8 cellular contexts compared by ENCODE assay signal in genomic region chr1:155085504-155086181, GRCh38. TPM values are rescaled to one million over a fixed set of nuclear protein-coding genes. Genes with fewer than 3 reads are reported as not detected.
DNase-seq lines count a peak whose midpoint lies in the region; ATAC-seq and TF ChIP-seq lines count a peak whose summit lies in the region.

No MANE protein-coding gene starts in this region.

- no peak for TF ChIP-seq CTCF in LNCaP clone FGC (IDR thresholded peaks at IDR 0.05; ENCODE audit: control insufficient read depth, extremely low read depth, insufficient read depth)

- H3K9me3 Mint-ChIP-seq in CD8-positive, alpha-beta memory T cell = peaks cover 0 to 2% (median 0%) of the 10 kb centered on the region in 5 donors
- no peaks in the 10 kb centered on the region for H3K9me3 Mint-ChIP-seq in memory B cell

- H3K27me3 ChIP-seq in CD8-positive, alpha-beta memory T cell (ENCODE audit: insufficient read depth, low read length, poor library complexity, severe bottlenecking) = peaks cover 37% of the 10 kb centered on the region

- CTCF ChIA-PET in CD8-positive, alpha-beta memory T cell (lab: Charles Lee) = interaction anchor here (0.6 to 4.8 kb wide), 37 partner anchors 9 to 526 kb away, joined by 3 to 107 read pairs (median 4); partner anchors contain the start of genes ADAM15, DPM3, EFNA4 and FLAD1

- H3K27me3 Mint-ChIP-seq in CD8-positive, alpha-beta memory T cell = peaks cover 34 to 36% of the 10 kb centered on the region in 2 donors
- H3K27me3 Mint-ChIP-seq in memory B cell = peaks cover 13% of the 10 kb centered on the region

- peak overlapping the region; percentile 80 to 97 (median 94) for H3K27ac Mint-ChIP-seq in CD8-positive, alpha-beta memory T cell
- peak overlapping the region; percentile 80 for H3K27ac Mint-ChIP-seq in memory B cell

- H3K4me3 ChIP-seq in CD8-positive, alpha-beta memory T cell (ENCODE audit: low read length) = peak overlapping the region; percentile 99
- H3K4me3 ChIP-seq in LNCaP clone FGC (ENCODE audit: low read depth, low read length) = peak overlapping the region; percentile 57

- peaks cover 32 to 45% (median 34%) of the 10 kb centered on the region in 3 donors for H3K4me1 Mint-ChIP-seq in CD8-positive, alpha-beta memory T cell
- H3K4me1 Mint-ChIP-seq in memory B cell = peaks cover 28% of the 10 kb centered on the region

- H3K36me3 ChIP-seq in CD8-positive, alpha-beta memory T cell (ENCODE audit: insufficient read depth, low read length) = no peaks in the 10 kb centered on the region

- H3K36me3 Mint-ChIP-seq in CD8-positive, alpha-beta memory T cell = peaks cover 0 to 5% (median 2%) of the 10 kb centered on the region in 3 donors
- no peaks in the 10 kb centered on the region for H3K36me3 Mint-ChIP-seq in memory B cell

- peak overlapping the region; percentile 71 for H3K27ac ChIP-seq in CD8-positive, alpha-beta memory T cell (ENCODE audit: low read depth, low read length)
- H3K27ac ChIP-seq in cingulate gyrus (ENCODE audit: low read depth, low read length) = peak overlapping the region; percentile 90

- POLR2A ChIA-PET in CD8-positive, alpha-beta memory T cell (lab: Charles Lee) = interaction anchor here (0.6 to 2.2 kb wide), 11 partner anchors 15 to 1275 kb away, joined by 3 to 15 read pairs (median 4); partner anchors contain the start of genes EFNA4, FLAD1 and KRTCAP2

- DNase-seq in CD8-positive, alpha-beta memory T cell = peak; percentile 59 to 86 (median 73)
- DNase-seq in LNCaP clone FGC (ENCODE audit: low read depth) = no peak
- DNase-seq in activated CD4-positive, alpha-beta T cell treated with anti-CD3 and anti-CD28 coated beads for 4 hours = peak; percentile 87 to 89
- peak in 1 of 2 donors; percentile 49 for DNase-seq in memory B cell (ENCODE audit: low spot score in 2 of 2)
- peak; percentile 59 to 80 for DNase-seq in stimulated activated CD8-positive, alpha-beta memory T cell treated with anti-CD3 and anti-CD28 coated beads, Interleukin-15, amount 100 ng/mL, for 4 hours (ENCODE audit: low read depth in 2 of 2)
- no peak for DNase-seq in NCI-H510A treated with DMSO at 0.1 percent for 48 hours (lab: John Stamatoyannopoulos, UW)

- H3K4me3 Mint-ChIP-seq in CD8-positive, alpha-beta memory T cell = peak overlapping the region; percentile 86 to 98 (median 92)
- H3K4me3 Mint-ChIP-seq in memory B cell = peak overlapping the region; percentile 90

- peaks cover 50% of the 10 kb centered on the region for H3K4me1 ChIP-seq in CD8-positive, alpha-beta memory T cell (ENCODE audit: insufficient read depth, low read length)

- ATAC-seq in memory B cell (ENCODE audit: low read depth) = peak; percentile 16
- no peak for ATAC-seq in HG03565 (IDR thresholded peaks at IDR 0.05; ENCODE audit: unreplicated experiment)

- H3K9me3 ChIP-seq in CD8-positive, alpha-beta memory T cell (ENCODE audit: low read length) = no peaks in the 10 kb centered on the region

RNA-seq across cellular contexts. Expression of gene EFNA3, which starts 7.0 kb away (rescaled TPM):
- total RNA-seq in CD8-positive, alpha-beta memory T cell = 1 to 10 TPM in 1 of 2 experiments, under 1 TPM in 1; 0.94 to 1.4 TPM
- polyA plus RNA-seq in CD8-positive, alpha-beta memory T cell = 1.0 TPM

RNA-seq across cellular contexts. Expression of gene EFNA4, which starts 22.1 kb away (rescaled TPM):
- 1 to 10 TPM; 3.4 to 3.7 TPM for total RNA-seq in CD8-positive, alpha-beta memory T cell
- 3.0 TPM for polyA plus RNA-seq in CD8-positive, alpha-beta memory T cell

RNA-seq across cellular contexts. Expression of gene ADAM15, which starts 34.5 kb away (rescaled TPM):
- total RNA-seq in CD8-positive, alpha-beta memory T cell = 10 to 100 TPM; 34.5 to 36.9 TPM
- 15.3 TPM for polyA plus RNA-seq in CD8-positive, alpha-beta memory T cell

RNA-seq across cellular contexts. Expression of gene EFNA1, which starts 42.0 kb away (rescaled TPM):
- total RNA-seq in CD8-positive, alpha-beta memory T cell = under 1 TPM; 0.16 to 0.31 TPM
- 1.3 TPM for polyA plus RNA-seq in CD8-positive, alpha-beta memory T cell

RNA-seq across cellular contexts. Expression of gene SLC50A1, which starts 50.0 kb away (rescaled TPM):
- 10 to 100 TPM; 43.4 to 47.2 TPM for total RNA-seq in CD8-positive, alpha-beta memory T cell
- polyA plus RNA-seq in CD8-positive, alpha-beta memory T cell = 49.5 TPM

Comparison
In these comparisons a context has a peak if more than half of its experiments do, and no peak if none do; other contexts are left out.
1. DNase-seq: peak in CD8-positive, alpha-beta memory T cell (5 of 5), activated CD4-positive, alpha-beta T cell treated with anti-CD3 and anti-CD28 coated beads for 4 hours (2 of 2) and stimulated activated CD8-positive, alpha-beta memory T cell treated with anti-CD3 and anti-CD28 coated beads, Interleukin-15, amount 100 ng/mL, for 4 hours (2 of 2); none in LNCaP clone FGC (single experiment) and NCI-H510A treated with DMSO at 0.1 percent for 48 hours (single experiment).